In genomic region chr2:226772389-226773179, GRCh38 we compare ENCODE assay signal across 1 cellular context.
TF ChIP-seq lines count a peak whose summit lies in the region.

No MANE protein-coding gene starts in this region.

TF ChIP-seq in GM12878, 131 proteins besides CTCF, POLR2A, EP300 and RAD21 (continued from another document):
- TF ChIP-seq ZBTB40 (IDR thresholded peaks at IDR 0.05; ENCODE audit: borderline replicate concordance) (no peak), MTA3 (IDR thresholded peaks at IDR 0.05; ENCODE audit: borderline replicate concordance, low read length) (peak; percentile 99), EED (IDR thresholded peaks at IDR 0.05; ENCODE audit: low read depth) (peak; percentile 85), RUNX3 (IDR thresholded peaks at IDR 0.05; ENCODE audit: low read length) (peak; percentile 99), RCOR1 (conservative IDR thresholded peaks at IDR 0.05; ENCODE audit: low read depth, low read length) (0 out of 2 replicates have a peak, but pooled peaks have one; percentile 34), HDAC6 (IDR thresholded peaks at IDR 0.05; ENCODE audit: unreplicated experiment) (no peak), CHD1 (IDR thresholded peaks at IDR 0.05; ENCODE audit: low read depth, low read length) (no peak), RELB (IDR thresholded peaks at IDR 0.05; ENCODE audit: low read depth) (peak; percentile 92), BRCA1 (IDR thresholded peaks at IDR 0.05; ENCODE audit: low read depth, low read length) (no peak), SPI1 (IDR thresholded peaks at IDR 0.05; ENCODE audit: borderline replicate concordance, insufficient read depth, low read depth, low read length) (peak; percentile 96), BMI1 (IDR thresholded peaks at IDR 0.05; ENCODE audit: borderline replicate concordance) (peak; percentile 83), FOXM1 (IDR thresholded peaks at IDR 0.05; ENCODE audit: low read depth, low read length) (peak; percentile 98), CBFB (IDR thresholded peaks at IDR 0.05; ENCODE audit: low read depth) (peak; percentile 84; the same call in 1 of the 2 replicates), RBBP5 (conservative IDR thresholded peaks at IDR 0.05) (no peak), JUNB (IDR thresholded peaks at IDR 0.05) (peak; percentile 62), E4F1 (IDR thresholded peaks at IDR 0.05; ENCODE audit: borderline replicate concordance, partially characterized antibody) (no peak), CUX1 (IDR thresholded peaks at IDR 0.05; ENCODE audit: insufficient replicate concordance, low read depth, low read length) (peak; percentile 51), SRF (IDR thresholded peaks at IDR 0.05; ENCODE audit: low read depth in 2 of 2, low read length in 2 of 2) (no peak), MEF2B (IDR thresholded peaks at IDR 0.05; ENCODE audit: partially characterized antibody, poor library complexity, severe bottlenecking) (peak; percentile 99), CEBPB (IDR thresholded peaks at IDR 0.05; ENCODE audit: borderline replicate concordance in 1 of 2, low read depth in 2 of 2, low read length in 2 of 2) (peak in 1 of 2 experiments; percentile 97; a peak in 2 of 4 replicates)
